ENCODE assay signal across 28 cellular contexts in genomic region chr2:127759931-127760330, GRCh38.
"Had no signal": no experiment of that assay in that cellular context is flagged by ENCODE, and none has a peak within 500 bp of the region (broad histone marks: within the 10 kb centered on the region; RNA-seq: fewer than 3 reads in every experiment).

No MANE protein-coding gene starts in this region.

- H3K4me3 ChIP-seq: body of pancreas, K562, Peyer's patch had no signal

- DNase-seq: activated B cell treated with CpG ODN at 0.5 μM for 24 hours; activated CD4-positive, alpha-beta memory T cell treated with anti-CD3 and anti-CD28 coated beads for 36 hours; activated CD4-positive, alpha-beta T cell treated with anti-CD3 and anti-CD28 coated beads for 1 hour; activated CD4-positive, alpha-beta T cell treated with anti-CD3 and anti-CD28 coated beads, Interleukin-2, amount 10 ng/mL, durations not matched to agents 7 days and 5 days; activated CD8-positive, alpha-beta memory T cell treated with anti-CD3 and anti-CD28 coated beads for 24 hours; activated gamma-delta T cell; activated naive CD4-positive, alpha-beta T cell treated with anti-CD3 and anti-CD28 coated beads for 36 hours; activated naive CD8-positive, alpha-beta T cell treated with anti-CD3 and anti-CD28 coated beads, Interleukin-2, amount 10 ng/mL, durations not matched to agents 7 days and 5 days; activated T-cell treated with anti-CD3 and anti-CD28 coated beads, Interleukin-2, amount 50 U/mL, for 4 hours; aorta; body of pancreas; central memory CD4-positive, alpha-beta T cell; Karpas-422; MM.1S; NCI-H1105; NCI-H1436; NCI-H1694 treated with DMSO at 0.1 percent for 48 hours; NCI-H2029 treated with DMSO at 0.1 percent for 48 hours; NCI-H345; NCI-H510A treated with DMSO at 0.1 percent for 48 hours; NCI-H69; NK-92 treated with Interleukin-12 subunit alpha and Interleukin-12 subunit beta, amount 100 ng/mL, for 24 hours; OCI-M1; Peyer's patch; SHP77 treated with DMSO at 0.1 percent for 48 hours; T-helper 2 cell; T1000 had no signal

- H3K4me3 Mint-ChIP-seq: activated B cell treated with CpG ODN at 0.5 μM for 24 hours; activated CD4-positive, alpha-beta memory T cell treated with anti-CD3 and anti-CD28 coated beads for 36 hours; activated CD4-positive, alpha-beta T cell treated with anti-CD3 and anti-CD28 coated beads, Interleukin-2, amount 10 ng/mL, durations not matched to agents 7 days and 5 days; activated naive CD4-positive, alpha-beta T cell treated with anti-CD3 and anti-CD28 coated beads for 36 hours; activated naive CD8-positive, alpha-beta T cell treated with anti-CD3 and anti-CD28 coated beads, Interleukin-2, amount 10 ng/mL, durations not matched to agents 7 days and 5 days; activated T-cell treated with anti-CD3 and anti-CD28 coated beads, Interleukin-2, amount 50 U/mL, for 4 hours had no signal

- ATAC-seq: activated T-cell treated with anti-CD3 and anti-CD28 coated beads, Interleukin-2, amount 50 U/mL, for 4 hours; body of pancreas; K562 had no signal

- H3K4me1 Mint-ChIP-seq: activated B cell treated with CpG ODN at 0.5 μM for 24 hours; activated CD4-positive, alpha-beta T cell treated with anti-CD3 and anti-CD28 coated beads, Interleukin-2, amount 10 ng/mL, durations not matched to agents 7 days and 5 days; activated naive CD8-positive, alpha-beta T cell treated with anti-CD3 and anti-CD28 coated beads, Interleukin-2, amount 10 ng/mL, durations not matched to agents 7 days and 5 days had no signal

- H3K9me3 Mint-ChIP-seq: activated B cell treated with CpG ODN at 0.5 μM for 24 hours; activated CD4-positive, alpha-beta memory T cell treated with anti-CD3 and anti-CD28 coated beads for 36 hours; activated CD4-positive, alpha-beta T cell treated with anti-CD3 and anti-CD28 coated beads, Interleukin-2, amount 10 ng/mL, durations not matched to agents 7 days and 5 days; activated naive CD4-positive, alpha-beta T cell treated with anti-CD3 and anti-CD28 coated beads for 36 hours; activated naive CD8-positive, alpha-beta T cell treated with anti-CD3 and anti-CD28 coated beads, Interleukin-2, amount 10 ng/mL, durations not matched to agents 7 days and 5 days; activated T-cell treated with anti-CD3 and anti-CD28 coated beads, Interleukin-2, amount 50 U/mL, for 4 hours had no signal

- H3K27me3 Mint-ChIP-seq: activated B cell treated with CpG ODN at 0.5 μM for 24 hours; activated CD4-positive, alpha-beta memory T cell treated with anti-CD3 and anti-CD28 coated beads for 36 hours; activated CD4-positive, alpha-beta T cell treated with anti-CD3 and anti-CD28 coated beads, Interleukin-2, amount 10 ng/mL, durations not matched to agents 7 days and 5 days; activated naive CD8-positive, alpha-beta T cell treated with anti-CD3 and anti-CD28 coated beads, Interleukin-2, amount 10 ng/mL, durations not matched to agents 7 days and 5 days had no signal

- H3K27ac ChIP-seq: body of pancreas, Peyer's patch had no signal

- H3K27me3 ChIP-seq: body of pancreas, Peyer's patch had no signal

- H3K27ac Mint-ChIP-seq: activated B cell treated with CpG ODN at 0.5 μM for 24 hours; activated CD4-positive, alpha-beta memory T cell treated with anti-CD3 and anti-CD28 coated beads for 36 hours; activated CD4-positive, alpha-beta T cell treated with anti-CD3 and anti-CD28 coated beads, Interleukin-2, amount 10 ng/mL, durations not matched to agents 7 days and 5 days; activated naive CD4-positive, alpha-beta T cell treated with anti-CD3 and anti-CD28 coated beads for 36 hours; activated naive CD8-positive, alpha-beta T cell treated with anti-CD3 and anti-CD28 coated beads, Interleukin-2, amount 10 ng/mL, durations not matched to agents 7 days and 5 days had no signal

- H3K9me3 ChIP-seq: body of pancreas, Peyer's patch had no signal
